Comparison of ENCODE assay signal across 8 cellular contexts in the genomic region with DNA sequence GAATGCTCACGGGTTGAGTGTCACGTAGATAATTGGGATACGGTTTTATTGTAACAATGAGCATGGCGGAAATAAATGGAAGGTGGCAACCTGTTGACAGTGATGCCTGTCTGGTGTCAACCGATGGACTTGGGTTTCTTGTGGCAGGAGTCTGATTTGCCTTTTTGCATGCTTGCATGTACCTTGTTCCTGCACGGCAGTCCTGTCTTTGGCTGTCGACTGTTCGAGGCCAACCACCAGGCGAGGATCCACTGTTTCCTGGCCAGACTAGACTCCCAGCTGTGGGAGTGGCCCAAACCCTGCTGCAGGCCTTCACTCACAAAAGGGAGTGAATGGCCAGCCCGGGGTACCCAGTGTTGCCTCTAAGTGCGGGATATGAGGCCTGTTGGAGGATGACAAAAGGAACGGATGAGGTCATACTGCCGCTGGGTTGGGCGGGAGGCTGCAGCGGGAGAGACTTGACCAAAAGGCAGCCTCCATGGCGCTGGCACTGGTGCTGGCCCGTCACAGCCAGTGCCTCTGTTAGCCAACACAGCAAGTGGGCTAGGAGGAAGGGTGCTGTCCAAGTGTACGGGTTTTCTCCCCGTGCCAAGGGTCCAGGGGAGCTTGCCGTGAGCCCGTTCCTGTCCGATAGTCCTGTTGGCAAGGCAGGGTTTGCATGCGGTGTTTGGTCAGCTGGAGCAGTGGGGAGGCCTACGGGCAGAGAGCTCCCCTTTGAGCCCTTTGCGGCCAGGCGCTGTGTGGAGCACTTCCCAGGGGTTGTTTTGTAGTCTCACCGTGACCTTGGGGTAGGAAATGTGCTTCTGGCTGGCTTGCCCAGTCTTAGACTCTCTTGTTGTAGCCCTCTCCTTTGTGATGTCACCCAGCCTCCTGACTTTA. TPM values are rescaled to one million over a fixed set of nuclear protein-coding genes. Genes with fewer than 3 reads are reported as not detected.
DNase-seq lines count a peak whose midpoint lies in the region; ATAC-seq and TF ChIP-seq lines count a peak whose summit lies in the region.

No MANE protein-coding gene starts in this region.

- H3K4me3 ChIP-seq in AG04450 (ENCODE audit: low read depth, low read length) (peak overlapping the region; percentile 85), PC-3 (ENCODE audit: low read length) (peak overlapping the region; percentile 93), cardiac fibroblast (replicated peaks in 1 of 2; ENCODE audit: low read depth in 2 of 2, low read length in 2 of 2) (peak overlapping the region; percentile 73 to 80)

- 0 out of 2 replicates have a peak overlapping the region, but pooled peaks have one; percentile 24 for H2AFZ ChIP-seq in PC-3 (ENCODE audit: low read length)

- H3K4me2 ChIP-seq in PC-3 (ENCODE audit: low read length), result peak overlapping the region; percentile 96

- peaks cover 17% of the 10 kb centered on the region for H3K4me1 ChIP-seq in PC-3 (ENCODE audit: insufficient read depth, low read length)

- peak overlapping the region; percentile 100 for H3K9ac ChIP-seq in PC-3 (ENCODE audit: low read length)

- peaks cover 36% of the 10 kb centered on the region for H4K20me1 ChIP-seq in PC-3 (ENCODE audit: low read length)

- TF ChIP-seq CTCF in AG04450 (IDR thresholded peaks at IDR 0.05; ENCODE audit: low read depth, low read length) (0 out of 2 replicates have a peak, but pooled peaks have one; percentile 2), PC-3 (conservative IDR thresholded peaks at IDR 0.05; ENCODE audit: low read depth, low read length) (no peak), cardiac fibroblast (IDR thresholded peaks at IDR 0.05; ENCODE audit: low read depth, low read length) (no peak)

- H3K79me2 ChIP-seq in PC-3 (ENCODE audit: low read length), result peaks cover 57% of the 10 kb centered on the region

- no peaks in the 10 kb centered on the region for H3K9me2 ChIP-seq in PC-3 (replicated peaks; ENCODE audit: low read length)

- H3K27me3 ChIP-seq in AG04450 (ENCODE audit: control insufficient read depth, insufficient read depth, low read length), result no peaks in the 10 kb centered on the region
- H3K27me3 ChIP-seq in PC-3 (ENCODE audit: low read length), result no peaks in the 10 kb centered on the region
- H3K27me3 ChIP-seq in layer of hippocampus (ENCODE audit: control insufficient read depth, insufficient read depth, low read length), result no peaks in the 10 kb centered on the region

- H3K36me3 ChIP-seq in PC-3 (ENCODE audit: low read depth, low read length), result peaks cover 13% of the 10 kb centered on the region; the same call in 1 of the 2 replicates

- H3K9me3 ChIP-seq in AG04450 (ENCODE audit: control insufficient read depth, insufficient read depth, low read length), result no peaks in the 10 kb centered on the region; the same call in 1 of the 2 replicates
- no peaks in the 10 kb centered on the region for H3K9me3 ChIP-seq in PC-3 (ENCODE audit: low read length)

- POLR2A ChIA-PET in AG04450 (lab: Yijun Ruan, JAX), result interaction anchor here (1.2 to 1.3 kb wide), 2 partner anchors 9 to 11 kb away, joined by 3 to 8 read pairs; no protein-coding TSS in a partner anchor
- POLR2A ChIA-PET in PC-3 (lab: Charles Lee; ENCODE audit: unreplicated experiment), result no interaction called here

- ATAC-seq in GM18858 (IDR thresholded peaks at IDR 0.05; ENCODE audit: unreplicated experiment), result peak; percentile 8
- peak; percentile 12; the same call in 1 of the 2 replicates for ATAC-seq in PC-3
- ATAC-seq in stimulated activated naive CD8-positive, alpha-beta T cell treated with anti-CD3 and anti-CD28 coated beads, Interleukin-15, Interleukin-2, amounts not matched to agents 100 U/mL and 50 U/mL, for 24 hours, result no peak
- ATAC-seq in GM18868 (IDR thresholded peaks at IDR 0.05; ENCODE audit: unreplicated experiment), result no peak

- H3F3A ChIP-seq in PC-3 (ENCODE audit: low read length, unreplicated experiment), result no peaks in the 10 kb centered on the region

- BruUV-seq in PC-3 (replicated peaks; lab: Mats Ljungman, UMichigan), result TSS peak; percentile 62

- peak; percentile 16 for DNase-seq in AG04450 (ENCODE audit: low read depth, low spot score)
- peak; percentile 46 for DNase-seq in PC-3
- DNase-seq in cardiac fibroblast (ENCODE audit: low read depth in 2 of 2), result peak; percentile 55 to 76
- peak; percentile 32 for DNase-seq in stimulated activated naive CD8-positive, alpha-beta T cell treated with anti-CD3 and anti-CD28 coated beads, Interleukin-15, Interleukin-2, amounts not matched to agents 100 U/mL and 50 U/mL, for 24 hours
- no peak for DNase-seq in GOT3 (lab: John Stamatoyannopoulos, UW)

- CTCF ChIA-PET in AG04450 (lab: Charles Lee), result no interaction called here
- CTCF ChIA-PET in PC-3 (lab: Charles Lee), result no interaction called here

- peak overlapping the region; percentile 86 for H3K27ac ChIP-seq in AG04450 (ENCODE audit: low read depth, low read length)
- peak overlapping the region; percentile 73 for H3K27ac ChIP-seq in PC-3 (ENCODE audit: low read length)
- H3K27ac ChIP-seq in layer of hippocampus (ENCODE audit: low read depth, low read length), result peak overlapping the region; percentile 92

- intact Hi-C loops in PC-3 (cut with micrococcal nuclease), result loop anchor here (2.0 kb wide), 1 partner anchor 36 kb away; the partner anchor contains the start of genes RANBP1 and TRMT2A

RNA-seq across cellular contexts. Expression of gene DGCR8, which starts 1.0 kb away (rescaled TPM):
- polyA plus RNA-seq in AG04450 (2011; rRNA removed), result 22.0 and 22.8 TPM in 2 replicates
- polyA minus RNA-seq in AG04450 (2011; rRNA and poly(A)+ RNA removed), result 31.4 and 34.2 TPM in 2 replicates
- 41.7 and 43.6 TPM in 2 replicates for total RNA-seq in PC-3 (2014; rRNA removed)

RNA-seq across cellular contexts. Expression of gene RANBP1, which starts 34.9 kb away (rescaled TPM):
- 154 and 174 TPM in 2 replicates for polyA plus RNA-seq in AG04450 (2011; rRNA removed)
- polyA minus RNA-seq in AG04450 (2011; rRNA and poly(A)+ RNA removed), result 102 and 126 TPM in 2 replicates
- total RNA-seq in PC-3 (2014; rRNA removed), result 356 and 411 TPM in 2 replicates

RNA-seq across cellular contexts. Expression of gene TRMT2A, which starts 36.0 kb away (rescaled TPM):
- polyA plus RNA-seq in AG04450 (2011; rRNA removed), result 15.6 and 20.4 TPM in 2 replicates
- 28.4 and 36.5 TPM in 2 replicates for polyA minus RNA-seq in AG04450 (2011; rRNA and poly(A)+ RNA removed)
- 58.9 and 62.1 TPM in 2 replicates for total RNA-seq in PC-3 (2014; rRNA removed)

RNA-seq across cellular contexts. Expression of gene ZDHHC8, which starts 50.6 kb away (rescaled TPM):
- polyA plus RNA-seq in AG04450 (2011; rRNA removed), result 13.5 and 21.9 TPM in 2 replicates
- polyA minus RNA-seq in AG04450 (2011; rRNA and poly(A)+ RNA removed), result 12.4 and 15.7 TPM in 2 replicates
- total RNA-seq in PC-3 (2014; rRNA removed), result 24.6 and 26.8 TPM in 2 replicates

Comparison
In these comparisons a context has a peak if more than half of its experiments do, and no peak if none do; other contexts are left out.
1. ATAC-seq: peak in GM18858 (single experiment) and PC-3 (single experiment); none in stimulated activated naive CD8-positive, alpha-beta T cell treated with anti-CD3 and anti-CD28 coated beads, Interleukin-15, Interleukin-2, amounts not matched to agents 100 U/mL and 50 U/mL, for 24 hours (single experiment) and GM18868 (single experiment).
2. Peak in every context shown above with its lines, with median percentiles within 50 percentile points of each other: H3K27ac ChIP-seq and H3K4me3 ChIP-seq.